In genomic region chr9:126638571-126639132, GRCh38 we compare ENCODE assay signal across 16 cellular contexts. TPM values are rescaled to one million over a fixed set of nuclear protein-coding genes. Genes with fewer than 3 reads are reported as not detected.
DNase-seq lines count a peak whose midpoint lies in the region; TF ChIP-seq lines count a peak whose summit lies in the region.
"Had no signal": no experiment of that assay in that cellular context is flagged by ENCODE, and none has a peak within 500 bp of the region (broad histone marks: within the 10 kb centered on the region; RNA-seq: fewer than 3 reads in every experiment).

No MANE protein-coding gene starts in this region.

- no peak overlapping the region for H3K4me3 ChIP-seq in Caco-2 (ENCODE audit: low read depth, low read length)
- no peak overlapping the region for H3K4me3 ChIP-seq in mesendoderm (ENCODE audit: low read length)

- no peak overlapping the region for H2AK5ac ChIP-seq in mesendoderm (ENCODE audit: low read length)

- no peak overlapping the region for H3K4me2 ChIP-seq in mesendoderm (ENCODE audit: low read length)

- H3K79me2 ChIP-seq in mesendoderm (ENCODE audit: control insufficient read depth, insufficient read depth, low read length): no peaks in the 10 kb centered on the region

- H3K27ac ChIP-seq in mesendoderm (ENCODE audit: low read depth, low read length): no peak overlapping the region
- H3K27ac ChIP-seq: RWPE1 had no signal

- no TSS peak for BruUV-seq in Caco-2 (replicated peaks; lab: Mats Ljungman, UMichigan)

- H3K36me3 Mint-ChIP-seq in Caco-2 (ENCODE audit: insufficient read depth, unreplicated experiment) (no peaks in the 10 kb centered on the region), brain (no peaks in the 10 kb centered on the region)

- no peak overlapping the region for H3K56ac ChIP-seq in mesendoderm (ENCODE audit: low read length)

- no peak overlapping the region for H2BK5ac ChIP-seq in mesendoderm (ENCODE audit: low read length)

- no peaks in the 10 kb centered on the region for H3K79me1 ChIP-seq in mesendoderm (ENCODE audit: low read length)

- CTCF ChIA-PET in Caco-2 (lab: Charles Lee): interaction anchor here (0.6 kb wide), 1 partner anchor 15 kb away, joined by 3 read pairs; no protein-coding TSS in a partner anchor

- H2BK15ac ChIP-seq in mesendoderm (replicated peaks; ENCODE audit: low read depth): no peak overlapping the region

- H3K9me3 Mint-ChIP-seq in Caco-2 (ENCODE audit: unreplicated experiment) (no peaks in the 10 kb centered on the region), brain (peaks cover 0 to 15% (median 0%) of the 10 kb centered on the region in 5 experiments)
- H3K9me3 Mint-ChIP-seq: activated naive CD8-positive, alpha-beta T cell treated with anti-CD3 and anti-CD28 coated beads, Interleukin-2, amount 50 U/mL, for 24 hours; CD4-positive, alpha-beta T cell had no signal

- peaks cover 21% of the 10 kb centered on the region for H3K4me1 Mint-ChIP-seq in Caco-2 (ENCODE audit: low read depth, unreplicated experiment)
- peaks cover 49% of the 10 kb centered on the region for H3K4me1 Mint-ChIP-seq in brain
- H3K4me1 Mint-ChIP-seq: activated naive CD8-positive, alpha-beta T cell treated with anti-CD3 and anti-CD28 coated beads, Interleukin-2, amount 50 U/mL, for 24 hours had no signal

- H3K27me3 Mint-ChIP-seq in Caco-2 (ENCODE audit: insufficient read depth, unreplicated experiment) (no peaks in the 10 kb centered on the region), brain (peaks cover 80% of the 10 kb centered on the region)

- DNase-seq in Caco-2 (no peak), NCI-H1048 (lab: John Stamatoyannopoulos, UW) (peak; percentile 57), mesendoderm (peak; percentile 66), germinal center (ENCODE audit: low spot score) (no peak), SKM-1 treated with dmso at 0.1 percent for 144 hours (lab: John Stamatoyannopoulos, UW; ENCODE audit: unreplicated experiment) (no peak)
- DNase-seq in activated CD8-positive, alpha-beta memory T cell treated with anti-CD3 and anti-CD28 coated beads, Interleukin-2, amount 50 U/mL, for 48 hours: no peak
- no peak for DNase-seq in activated CD4-positive, alpha-beta T cell treated with anti-CD3 and anti-CD28 coated beads for 48 hours
- DNase-seq: activated naive CD8-positive, alpha-beta T cell treated with anti-CD3 and anti-CD28 coated beads, Interleukin-2, amount 50 U/mL, for 24 hours; CD4-positive, alpha-beta T cell; GOT3; posterior cingulate gyrus; stimulated activated CD4-positive, alpha-beta T cell treated with anti-CD3 and anti-CD28 coated beads, Interleukin-1b, Interleukin-23, amount 100 ng/mL, for 48 hours; stimulated activated naive CD4-positive, alpha-beta T cell had no signal

- H3K4me3 Mint-ChIP-seq in Caco-2 (ENCODE audit: unreplicated experiment): peak overlapping the region; percentile 56
- H3K4me3 Mint-ChIP-seq in brain: peak overlapping the region; percentile 47 to 79 (median 76)
- H3K4me3 Mint-ChIP-seq: activated naive CD8-positive, alpha-beta T cell treated with anti-CD3 and anti-CD28 coated beads, Interleukin-2, amount 50 U/mL, for 24 hours; CD4-positive, alpha-beta T cell had no signal

- intact Hi-C loops in Caco-2 (cut with micrococcal nuclease; ENCODE audit: unreplicated experiment): no loop called here

- H4K5ac ChIP-seq in mesendoderm (ENCODE audit: low read length): no peak overlapping the region

- no peak overlapping the region for H3K18ac ChIP-seq in mesendoderm (ENCODE audit: low read length)

- no peaks in the 10 kb centered on the region for H3K36me3 ChIP-seq in Caco-2 (ENCODE audit: control insufficient read depth, insufficient read depth, low read length)
- H3K36me3 ChIP-seq in mesendoderm (ENCODE audit: control insufficient read depth, insufficient read depth, low read length): no peaks in the 10 kb centered on the region

- no peak overlapping the region for H4K8ac ChIP-seq in mesendoderm (ENCODE audit: low read depth, low read length)

- H3K27ac Mint-ChIP-seq in Caco-2 (ENCODE audit: unreplicated experiment) (no peak overlapping the region), brain (peak overlapping the region in 2 of 5 experiments; percentile 64 to 73)
- H3K27ac Mint-ChIP-seq: activated naive CD8-positive, alpha-beta T cell treated with anti-CD3 and anti-CD28 coated beads, Interleukin-2, amount 50 U/mL, for 24 hours; CD4-positive, alpha-beta T cell had no signal

- no peak overlapping the region for H3K23ac ChIP-seq in mesendoderm (ENCODE audit: low read length)

- peaks cover 30% of the 10 kb centered on the region for H3K4me1 ChIP-seq in Caco-2
- peaks cover 5% of the 10 kb centered on the region for H3K4me1 ChIP-seq in mesendoderm (ENCODE audit: control insufficient read depth, low read depth, low read length)

- TF ChIP-seq CTCF in Caco-2 (IDR thresholded peaks at IDR 0.05; ENCODE audit: insufficient read depth in 1 of 2, low read depth in 1 of 2, low read length in 1 of 2, severe bottlenecking in 1 of 2, unreplicated experiment in 1 of 2): no peak
- no peak for TF ChIP-seq CTCF in brain (conservative IDR thresholded peaks at IDR 0.05)

- POLR2A ChIA-PET in Caco-2 (lab: Charles Lee): no interaction called here

- no CpG with 5 or more reads among the region's 30 CpGs for WGBS in mesendoderm (ENCODE audit: extremely low coverage, insufficient coverage, low lambda C conversion rate)

- H3K9me3 ChIP-seq in Caco-2: no peaks in the 10 kb centered on the region

- no peak overlapping the region for H3K9ac ChIP-seq in mesendoderm (ENCODE audit: low read length)

- H3K27me3 ChIP-seq in Caco-2 (replicated peaks; ENCODE audit: control insufficient read depth, insufficient read depth, low read length) (no peaks in the 10 kb centered on the region), mesendoderm (ENCODE audit: insufficient read depth, low read length, poor library complexity) (peaks cover 57% of the 10 kb centered on the region)

- no peak overlapping the region for H2BK120ac ChIP-seq in mesendoderm (ENCODE audit: low read depth, low read length)

- no peak overlapping the region for H3K4ac ChIP-seq in mesendoderm (ENCODE audit: low read depth, low read length)

RNA-seq across cellular contexts. Expression of gene LMX1B, which starts 24.9 kb away (rescaled TPM):
- 15.5 and 17.0 TPM in 2 replicates for total RNA-seq in Caco-2 (2022)
- polyA plus RNA-seq in brain (ENCODE audit: insufficient read depth, low read depth, low replicate concordance): not detected
- 0.53 TPM for polyA plus RNA-seq in mesendoderm (2013, experiment 1 of 2)
- polyA plus RNA-seq in mesendoderm (2013, experiment 2 of 2): 0.45 TPM
- total RNA-seq: CD4-positive, alpha-beta T cell; lung microvascular endothelial cell had no signal

Comparison
In these comparisons a context has a peak if more than half of its experiments do, and no peak if none do; other contexts are left out.
1. DNase-seq: peak in NCI-H1048 (single experiment) and mesendoderm (single experiment); none in Caco-2 (0 of 2), activated CD8-positive, alpha-beta memory T cell treated with anti-CD3 and anti-CD28 coated beads, Interleukin-2, amount 50 U/mL, for 48 hours (single experiment), germinal center (single experiment), SKM-1 treated with dmso at 0.1 percent for 144 hours (single experiment) and activated CD4-positive, alpha-beta T cell treated with anti-CD3 and anti-CD28 coated beads for 48 hours (single experiment).